In genomic region chr10:34717429-34717828, GRCh38 we compare ENCODE assay signal across 34 cellular contexts.
DNase-seq lines count a peak whose midpoint lies in the region; ATAC-seq and TF ChIP-seq lines count a peak whose summit lies in the region.
"Had no signal": no experiment of that assay in that cellular context is flagged by ENCODE, and none has a peak within 500 bp of the region (broad histone marks: within the 10 kb centered on the region; RNA-seq: fewer than 3 reads in every experiment).

No MANE protein-coding gene starts in this region.

- no peak overlapping the region for H3K9ac ChIP-seq in BLaER1 treated with 17β-estradiol and CSF1 and Interleukin-3, amounts not matched to agents 10 nM and 100 nM
- no peak overlapping the region for H3K9ac ChIP-seq in Loucy (ENCODE audit: low read depth, low read length, poor library complexity, severe bottlenecking)
- H3K9ac ChIP-seq: neural progenitor cell had no signal

- CTCF ChIA-PET in HEK293T (lab: Yijun Ruan, JAX): no interaction called here

- H3K36me3 Mint-ChIP-seq in activated naive CD4-positive, alpha-beta T cell treated with anti-CD3 and anti-CD28 coated beads, Interleukin-2, amount 50 U/mL, for 72 hours: no peaks in the 10 kb centered on the region
- H3K36me3 Mint-ChIP-seq: activated naive CD4-positive, alpha-beta T cell treated with anti-CD3 and anti-CD28 coated beads, Interleukin-2, amount 10 ng/mL, durations not matched to agents 7 days and 5 days; brain; CD8-positive, alpha-beta memory T cell; memory B cell had no signal

- H4K20me1 ChIP-seq in BLaER1 treated with 17β-estradiol and CSF1 and Interleukin-3, amounts not matched to agents 10 nM and 100 nM: peaks cover 95 to 100% (median 99%) of the 10 kb centered on the region in 11 experiments; a peak in 21 of 22 replicates
- peaks cover 60% of the 10 kb centered on the region for H4K20me1 ChIP-seq in Loucy (ENCODE audit: insufficient read depth, low read length, poor library complexity, severe bottlenecking)

- no peaks in the 10 kb centered on the region for H3K9me2 ChIP-seq in Loucy (replicated peaks; ENCODE audit: low read depth, low read length)

- H3F3A ChIP-seq in Loucy (ENCODE audit: low read depth): 0 out of 2 replicates have a peak, but pooled peaks cover 4% of the 10 kb centered on the region

- H3K9me3 Mint-ChIP-seq in activated naive CD4-positive, alpha-beta T cell treated with anti-CD3 and anti-CD28 coated beads, Interleukin-2, amount 50 U/mL, for 72 hours: no peaks in the 10 kb centered on the region
- H3K9me3 Mint-ChIP-seq: activated CD8-positive, alpha-beta T cell treated with anti-CD3 and anti-CD28 coated beads for 36 hours; activated naive CD4-positive, alpha-beta T cell treated with anti-CD3 and anti-CD28 coated beads, Interleukin-2, amount 10 ng/mL, durations not matched to agents 7 days and 5 days; brain; CD8-positive, alpha-beta memory T cell; memory B cell had no signal

- H3K79me2 ChIP-seq in Loucy (ENCODE audit: insufficient read depth, low read length): peaks cover 68% of the 10 kb centered on the region

- no peak overlapping the region for H3K27ac Mint-ChIP-seq in activated naive CD4-positive, alpha-beta T cell treated with anti-CD3 and anti-CD28 coated beads, Interleukin-2, amount 50 U/mL, for 72 hours
- H3K27ac Mint-ChIP-seq: activated CD8-positive, alpha-beta T cell treated with anti-CD3 and anti-CD28 coated beads for 36 hours; activated naive CD4-positive, alpha-beta T cell treated with anti-CD3 and anti-CD28 coated beads, Interleukin-2, amount 10 ng/mL, durations not matched to agents 7 days and 5 days; CD8-positive, alpha-beta memory T cell; memory B cell; neural progenitor cell had no signal

- no peak overlapping the region for H2AFZ ChIP-seq in Loucy (ENCODE audit: low read length)
- H2AFZ ChIP-seq: neural progenitor cell had no signal

- no peaks in the 10 kb centered on the region for H3K9me3 ChIP-seq in BLaER1 treated with 17β-estradiol and CSF1 and Interleukin-3, amounts not matched to agents 10 nM and 100 nM (replicated peaks in 1 of 11)
- H3K9me3 ChIP-seq in Loucy (ENCODE audit: insufficient read depth, low read depth, low read length) (no peaks in the 10 kb centered on the region), mucosa of descending colon (no peaks in the 10 kb centered on the region)
- H3K9me3 ChIP-seq: HAP-1, pancreas, spleen, thoracic aorta, vagina had no signal

- H3K4me2 ChIP-seq in BLaER1 treated with 17β-estradiol and CSF1 and Interleukin-3, amounts not matched to agents 10 nM and 100 nM: peak overlapping the region in 9 of 11 experiments; percentile 16 to 97 (median 50); a peak in 15 of 22 replicates
- peak overlapping the region; percentile 65 for H3K4me2 ChIP-seq in Loucy (ENCODE audit: low read depth, low read length, poor library complexity, severe bottlenecking)
- H3K4me2 ChIP-seq: neural progenitor cell had no signal

- H3K4me1 ChIP-seq in BLaER1 treated with 17β-estradiol and CSF1 and Interleukin-3, amounts not matched to agents 10 nM and 100 nM: peaks cover 22 to 70% (median 48%) of the 10 kb centered on the region in 10 experiments
- H3K4me1 ChIP-seq in Loucy (ENCODE audit: insufficient read depth, low read length, poor library complexity, severe bottlenecking) (peaks cover 33% of the 10 kb centered on the region), mucosa of descending colon (ENCODE audit: low read depth) (peaks cover 18% of the 10 kb centered on the region)
- H3K4me1 ChIP-seq: neural progenitor cell had no signal

- DNase-seq in left ventricle myocardium superior (no peak), mucosa of descending colon (no peak), LoVo (ENCODE audit: low spot score) (no peak), HEK293T (ENCODE audit: extremely low spot score) (no peak)
- DNase-seq in activated naive CD4-positive, alpha-beta T cell treated with anti-CD3 and anti-CD28 coated beads, Interleukin-2, amount 50 U/mL, for 72 hours (ENCODE audit: low spot score in 2 of 2): no peak
- DNase-seq in activated naive CD4-positive, alpha-beta T cell treated with Interleukin-2 at 50 U/mL for 16 hours: no peak
- DNase-seq: activated CD8-positive, alpha-beta memory T cell treated with anti-CD3 and anti-CD28 coated beads, Interleukin-2, amount 50 U/mL, for 48 hours; activated CD8-positive, alpha-beta T cell treated with anti-CD3 and anti-CD28 coated beads for 36 hours; activated naive CD4-positive, alpha-beta T cell treated with anti-CD3 and anti-CD28 coated beads, Interleukin-2, amount 10 ng/mL, durations not matched to agents 7 days and 5 days; amniotic stem cell; CD8-positive, alpha-beta memory T cell; cerebellar nuclear complex; foreskin fibroblast; NCI-H1417 treated with DMSO at 0.1 percent for 48 hours; NCI-H2029 treated with DMSO at 0.1 percent for 48 hours; NCI-H526; NK-92 treated with Interleukin-12 subunit alpha and Interleukin-12 subunit beta, amount 100 ng/mL, for 24 hours; pancreas; SHP77; spleen; stimulated activated CD4-positive, alpha-beta T cell treated with anti-CD3 and anti-CD28 coated beads, Interleukin-2, amount 100 ng/mL, for 24 hours; stimulated activated naive CD8-positive, alpha-beta T cell treated with anti-CD3 and anti-CD28 coated beads, Interleukin-15, Interleukin-2, amounts not matched to agents 100 U/mL and 50 U/mL, for 24 hours; T-helper 2 cell had no signal

- H3K27me3 ChIP-seq in BLaER1 treated with 17β-estradiol and CSF1 and Interleukin-3, amounts not matched to agents 10 nM and 100 nM: peaks cover 0 to 100% (median 5%) of the 10 kb centered on the region in 11 experiments; a peak in 11 of 22 replicates
- no peaks in the 10 kb centered on the region for H3K27me3 ChIP-seq in Loucy (ENCODE audit: insufficient read depth, low read length, poor library complexity, severe bottlenecking)
- H3K27me3 ChIP-seq: neural progenitor cell, pancreas, spleen, vagina had no signal

- no peak overlapping the region for H3K4me3 ChIP-seq in BLaER1 treated with 17β-estradiol and CSF1 and Interleukin-3, amounts not matched to agents 10 nM and 100 nM
- peak overlapping the region; percentile 34 for H3K4me3 ChIP-seq in Loucy (ENCODE audit: low read length, poor library complexity, severe bottlenecking)
- no peak overlapping the region for H3K4me3 ChIP-seq in mucosa of descending colon
- H3K4me3 ChIP-seq: GM12878, HAP-1, K562, neural progenitor cell, pancreas, spleen, thoracic aorta, vagina had no signal

- ATAC-seq in left ventricle myocardium superior (peak; percentile 47), mucosa of descending colon (peak; percentile 55)
- no peak for ATAC-seq in activated naive CD4-positive, alpha-beta T cell treated with anti-CD3 and anti-CD28 coated beads, Interleukin-2, amount 50 U/mL, for 72 hours
- ATAC-seq: activated CD8-positive, alpha-beta T cell treated with anti-CD3 and anti-CD28 coated beads for 36 hours; esophagus mucosa; stimulated activated naive CD8-positive, alpha-beta T cell treated with anti-CD3 and anti-CD28 coated beads, Interleukin-15, Interleukin-2, amounts not matched to agents 100 U/mL and 50 U/mL, for 24 hours had no signal

- TF ChIP-seq CTCF in Loucy (conservative IDR thresholded peaks at IDR 0.05; ENCODE audit: low read length) (no peak), mucosa of descending colon (IDR thresholded peaks at IDR 0.05) (no peak)

- no peaks in the 10 kb centered on the region for H3K36me3 ChIP-seq in BLaER1 treated with 17β-estradiol and CSF1 and Interleukin-3, amounts not matched to agents 10 nM and 100 nM
- H3K36me3 ChIP-seq in Loucy (ENCODE audit: insufficient read depth, low read length) (no peaks in the 10 kb centered on the region), mucosa of descending colon (ENCODE audit: low read depth) (no peaks in the 10 kb centered on the region)
- H3K36me3 ChIP-seq: HAP-1, neural progenitor cell, pancreas, spleen, thoracic aorta, vagina had no signal

- H3K27ac ChIP-seq in BLaER1 treated with 17β-estradiol and CSF1 and Interleukin-3, amounts not matched to agents 10 nM and 100 nM: no peak overlapping the region
- H3K27ac ChIP-seq: neural progenitor cell, pancreas, spleen, thoracic aorta, vagina had no signal

- POLR2A ChIA-PET in HEK293T (lab: Yijun Ruan, JAX): no interaction called here

- intact Hi-C loops in left ventricle myocardium superior (cut with micrococcal nuclease): no loop called here
- intact Hi-C loops in mucosa of descending colon (cut with DNase I, micrococcal nuclease): no loop called here

TF ChIP-seq in HEK293T, 16 proteins besides CTCF, POLR2A, EP300 and RAD21:
- TF ChIP-seq PKNOX1 (IDR thresholded peaks at IDR 0.05) (no peak), SP1 (IDR thresholded peaks at IDR 0.05) (no peak), ARNT (IDR thresholded peaks at IDR 0.05) (no peak), LEF1 (IDR thresholded peaks at IDR 0.05; ENCODE audit: borderline replicate concordance) (no peak), HDGF (IDR thresholded peaks at IDR 0.05; ENCODE audit: borderline replicate concordance) (no peak), ZNF384 (IDR thresholded peaks at IDR 0.05) (no peak), BHLHE40 (IDR thresholded peaks at IDR 0.05; ENCODE audit: borderline replicate concordance) (no peak), TARDBP (IDR thresholded peaks at IDR 0.05) (no peak), CTBP1 (IDR thresholded peaks at IDR 0.05; ENCODE audit: borderline replicate concordance) (no peak)
TF ChIP-seq in HEK293T: peak in this region for 0.

Comparison
In these comparisons a context has a peak if more than half of its experiments do, and no peak if none do; other contexts are left out.
1. ATAC-seq: peak in left ventricle myocardium superior (single experiment) and mucosa of descending colon (single experiment); none in activated naive CD4-positive, alpha-beta T cell treated with anti-CD3 and anti-CD28 coated beads, Interleukin-2, amount 50 U/mL, for 72 hours (0 of 2).